Comparison of ENCODE assay signal across 11 cellular contexts in the genomic region with DNA sequence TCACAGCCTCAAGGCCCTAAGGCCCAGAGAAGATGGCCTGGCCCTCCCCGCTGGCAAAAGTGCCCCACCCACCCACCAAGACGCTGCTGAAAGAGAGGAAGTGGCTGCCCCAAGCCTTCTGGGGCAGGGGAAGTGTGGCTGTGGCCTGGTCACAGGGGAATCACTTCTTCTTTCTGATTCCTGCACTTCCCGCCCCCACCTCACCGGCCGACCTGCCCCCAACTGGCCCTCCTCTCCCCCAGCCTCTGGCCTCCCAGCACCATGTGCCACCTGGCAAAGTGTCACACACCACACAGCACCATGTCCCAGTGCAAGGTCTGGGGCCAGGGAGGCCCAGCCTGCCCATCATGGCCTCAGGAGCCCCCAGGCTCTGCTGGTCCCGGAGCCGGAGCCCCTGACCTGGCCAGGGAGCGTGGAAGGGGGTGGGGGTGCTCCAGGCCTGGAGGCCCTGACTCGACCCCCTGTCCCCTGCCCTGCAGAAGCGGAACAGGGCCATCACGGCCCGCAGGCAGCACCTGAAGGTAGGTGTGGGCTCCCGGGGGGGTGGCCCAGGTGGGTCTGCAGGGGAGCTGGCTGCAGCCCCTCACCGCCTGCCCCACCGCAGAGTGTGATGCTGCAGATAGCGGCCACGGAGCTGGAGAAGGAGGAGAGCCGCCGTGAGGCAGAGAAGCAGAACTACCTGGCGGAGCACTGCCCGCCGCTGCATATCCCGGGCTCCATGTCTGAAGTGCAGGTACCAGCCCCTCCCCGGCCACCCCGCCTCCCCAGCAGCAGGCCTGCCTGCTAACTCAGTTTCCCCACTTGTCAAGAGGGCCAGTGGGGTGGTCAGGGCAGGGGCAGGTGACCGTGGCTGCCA. TPM values are rescaled to one million over a fixed set of nuclear protein-coding genes. Genes with fewer than 3 reads are reported as not detected.
DNase-seq lines count a peak whose midpoint lies in the region; ATAC-seq and TF ChIP-seq lines count a peak whose summit lies in the region.
"Had no signal": no experiment of that assay in that cellular context is flagged by ENCODE, and none has a peak within 500 bp of the region (broad histone marks: within the 10 kb centered on the region; RNA-seq: fewer than 3 reads in every experiment).

No MANE protein-coding gene starts in this region.

- no peak overlapping the region for H3K27ac ChIP-seq in colonic mucosa
- peak overlapping the region; percentile 100 for H3K27ac ChIP-seq in neutrophil

- no peaks in the 10 kb centered on the region for H3K36me3 Mint-ChIP-seq in activated T-cell treated with anti-CD3 and anti-CD28 coated beads, Interleukin-2, amount 50 U/mL, for 4 hours (ENCODE audit: insufficient read depth)

- TF ChIP-seq CTCF in colonic mucosa (IDR thresholded peaks at IDR 0.05) (no peak), neutrophil (IDR thresholded peaks at IDR 0.05) (peak; percentile 63)

- H3K4me1 Mint-ChIP-seq in activated T-cell treated with anti-CD3 and anti-CD28 coated beads, Interleukin-2, amount 50 U/mL, for 4 hours (ENCODE audit: low read depth): peaks cover 29% of the 10 kb centered on the region

- H3K9ac ChIP-seq in colonic mucosa (ENCODE audit: low read depth in 2 of 2, low read length in 2 of 2): no peak overlapping the region

- ATAC-seq in GM18502 (IDR thresholded peaks at IDR 0.05; ENCODE audit: poor library complexity, unreplicated experiment) (peak; percentile 45), HG03025 (IDR thresholded peaks at IDR 0.05; ENCODE audit: low FRiP score, unreplicated experiment) (no peak)
- ATAC-seq in activated T-cell treated with anti-CD3 and anti-CD28 coated beads, Interleukin-2, amount 50 U/mL, for 4 hours: no peak

- intact Hi-C loops in colonic mucosa (cut with DNase I): loop anchor here (5.0 kb wide), 1 partner anchor 312 kb away; no protein-coding TSS in a partner anchor

- DNase-seq in KBM-7: peak; percentile 69
- peak; percentile 54 for DNase-seq in colonic mucosa
- DNase-seq in DMS79 (lab: John Stamatoyannopoulos, UW): no peak
- no peak for DNase-seq in activated T-cell treated with anti-CD3 and anti-CD28 coated beads, Interleukin-2, amount 50 U/mL, for 4 hours
- DNase-seq in stimulated activated CD8-positive, alpha-beta memory T cell treated with anti-CD3 and anti-CD28 coated beads, Interleukin-4, amount 100 ng/mL, for 48 hours: no peak
- DNase-seq: NCI-H524 had no signal

- H3K27me3 ChIP-seq in colonic mucosa (no peaks in the 10 kb centered on the region), neutrophil (peaks cover 2% of the 10 kb centered on the region)
- H3K27me3 ChIP-seq: dorsolateral prefrontal cortex had no signal

- no peaks in the 10 kb centered on the region for H3K9me3 Mint-ChIP-seq in activated T-cell treated with anti-CD3 and anti-CD28 coated beads, Interleukin-2, amount 50 U/mL, for 4 hours

- no peaks in the 10 kb centered on the region for H3K9me3 ChIP-seq in colonic mucosa
- no peaks in the 10 kb centered on the region for H3K9me3 ChIP-seq in neutrophil

- no peak overlapping the region for H3K4me3 ChIP-seq in colonic mucosa
- peak overlapping the region; percentile 73 to 77 for H3K4me3 ChIP-seq in neutrophil (ENCODE audit: low read depth in 1 of 2, low read length in 1 of 2)

- H3K36me3 ChIP-seq in colonic mucosa (no peaks in the 10 kb centered on the region), neutrophil (no peaks in the 10 kb centered on the region)

- H3K4me1 ChIP-seq in colonic mucosa: no peaks in the 10 kb centered on the region
- H3K4me1 ChIP-seq in neutrophil (ENCODE audit: control insufficient read depth in 1 of 2, insufficient read depth in 1 of 2, low read depth in 1 of 2, low read length in 1 of 2): peaks cover 74 to 80% of the 10 kb centered on the region in 2 experiments

- in situ Hi-C loops in KBM-7 (cut with MboI; ENCODE audit: low pct_unique_long_range_greater_than_20kb, low sequenced_read_pairs): no loop called here

- no peak overlapping the region for H3K4me3 Mint-ChIP-seq in activated T-cell treated with anti-CD3 and anti-CD28 coated beads, Interleukin-2, amount 50 U/mL, for 4 hours

- no peaks in the 10 kb centered on the region for H3K27me3 Mint-ChIP-seq in activated T-cell treated with anti-CD3 and anti-CD28 coated beads, Interleukin-2, amount 50 U/mL, for 4 hours (ENCODE audit: low read depth)

RNA-seq across cellular contexts. Expression of a gene that starts 1.4 kb away (rescaled TPM):
- under 1 TPM in 1 of 2 donors, not detected in 1; 0.94 TPM for total RNA-seq in colonic mucosa
- total RNA-seq in activated T-cell treated with anti-CD3 and anti-CD28 coated beads, Interleukin-2, amount 50 U/mL, for 4 hours: not detected
- total RNA-seq: G401 had no signal

RNA-seq across cellular contexts. Expression of a gene that starts 5.4 kb away (rescaled TPM):
- total RNA-seq in colonic mucosa: 1 to 10 TPM; 1.7 to 3.5 TPM
- not detected for total RNA-seq in activated T-cell treated with anti-CD3 and anti-CD28 coated beads, Interleukin-2, amount 50 U/mL, for 4 hours
- total RNA-seq: G401 had no signal

RNA-seq across cellular contexts. Expression of a gene that starts 12.7 kb away (rescaled TPM):
- 10 to 100 TPM; 18.9 to 23.0 TPM for total RNA-seq in colonic mucosa
- total RNA-seq in activated T-cell treated with anti-CD3 and anti-CD28 coated beads, Interleukin-2, amount 50 U/mL, for 4 hours: 10 to 100 TPM; 34.6 to 71.7 (median 60.6) TPM

RNA-seq across cellular contexts. Expression of a gene that starts 51.5 kb away (rescaled TPM):
- total RNA-seq in colonic mucosa: not detected
- total RNA-seq in activated T-cell treated with anti-CD3 and anti-CD28 coated beads, Interleukin-2, amount 50 U/mL, for 4 hours: under 1 TPM in 2 of 3 donors, not detected in 1; 0.08 to 0.20 TPM
- total RNA-seq: dorsolateral prefrontal cortex, G401 had no signal

Comparison
In these comparisons a context has a peak if more than half of its experiments do, and no peak if none do; other contexts are left out.
1. DNase-seq: peak in KBM-7 (single experiment) and colonic mucosa (single experiment); none in DMS79 (single experiment), activated T-cell treated with anti-CD3 and anti-CD28 coated beads, Interleukin-2, amount 50 U/mL, for 4 hours (single experiment) and stimulated activated CD8-positive, alpha-beta memory T cell treated with anti-CD3 and anti-CD28 coated beads, Interleukin-4, amount 100 ng/mL, for 48 hours (single experiment).